ENCODE assay signal across 17 cellular contexts in genomic region chr1:172815740-172816139, GRCh38.
DNase-seq lines count a peak whose midpoint lies in the region; ATAC-seq, FAIRE-seq and TF ChIP-seq lines count a peak whose summit lies in the region.
"Had no signal": no experiment of that assay in that cellular context is flagged by ENCODE, and none has a peak within 500 bp of the region (broad histone marks: within the 10 kb centered on the region; RNA-seq: fewer than 3 reads in every experiment).

No MANE protein-coding gene starts in this region.

- no peak for ATAC-seq in GM19328 (IDR thresholded peaks at IDR 0.05; ENCODE audit: unreplicated experiment)
- no peak for ATAC-seq in HG03460 (IDR thresholded peaks at IDR 0.05; ENCODE audit: unreplicated experiment)
- ATAC-seq: PC-3 had no signal

- no peak for DNase-seq in D721Med (ENCODE audit: insufficient read length, low spot score)
- DNase-seq in amniotic epithelial cell (ENCODE audit: low read depth), result peak; percentile 43
- peak; percentile 43 for DNase-seq in fibroblast of mammary gland (ENCODE audit: low read depth)
- no peak for DNase-seq in activated T-cell treated with anti-CD3 and anti-CD28 coated beads, Interleukin-2, amount 50 U/mL, for 48 hours
- DNase-seq in NCI-H1092 (lab: John Stamatoyannopoulos, UW), result no peak
- DNase-seq: 8988T, H9, NCI-H187, NCI-H2107, NCI-H524, PC-3, RPMI8226, SHP77 treated with DMSO at 0.1 percent for 48 hours had no signal

- TF ChIP-seq CTCF in D721Med (IDR thresholded peaks at IDR 0.05; ENCODE audit: insufficient read depth, missing control alignments) (no peak), fibroblast of mammary gland (conservative IDR thresholded peaks at IDR 0.05; ENCODE audit: control insufficient read depth, insufficient read depth, low read depth, low read length) (no peak), nephron (IDR thresholded peaks at IDR 0.05; ENCODE audit: unreplicated experiment in 3 of 3) (no peak)

- no peak overlapping the region for H3K4me3 Mint-ChIP-seq in nephron
- H3K4me3 Mint-ChIP-seq: H9 had no signal

- no peak overlapping the region for H3K4me3 ChIP-seq in fibroblast of mammary gland (ENCODE audit: control insufficient read depth, low read depth, low read length)

- peaks cover 7% of the 10 kb centered on the region for H3K9me3 Mint-ChIP-seq in nephron

- peak; percentile 6 for FAIRE-seq in D721Med (lab: Jason Lieb, UNC)
- FAIRE-seq: G401.6 had no signal

- H3K27me3 Mint-ChIP-seq in nephron (ENCODE audit: low read depth), result no peaks in the 10 kb centered on the region

- H3K27ac Mint-ChIP-seq in nephron, result peak overlapping the region in 2 of 3 experiments; percentile 9 to 13
- H3K27ac Mint-ChIP-seq: H9 had no signal

- peaks cover 23% of the 10 kb centered on the region for H3K4me1 Mint-ChIP-seq in nephron

- no peaks in the 10 kb centered on the region for H3K36me3 Mint-ChIP-seq in nephron (ENCODE audit: low read depth)

Comparison
In these comparisons a context has a peak if more than half of its experiments do, and no peak if none do; other contexts are left out.
1. DNase-seq: peak in amniotic epithelial cell (single experiment) and fibroblast of mammary gland (single experiment); none in D721Med (single experiment), activated T-cell treated with anti-CD3 and anti-CD28 coated beads, Interleukin-2, amount 50 U/mL, for 48 hours (0 of 2) and NCI-H1092 (single experiment).